21 cellular contexts compared by ENCODE assay signal in the genomic region with DNA sequence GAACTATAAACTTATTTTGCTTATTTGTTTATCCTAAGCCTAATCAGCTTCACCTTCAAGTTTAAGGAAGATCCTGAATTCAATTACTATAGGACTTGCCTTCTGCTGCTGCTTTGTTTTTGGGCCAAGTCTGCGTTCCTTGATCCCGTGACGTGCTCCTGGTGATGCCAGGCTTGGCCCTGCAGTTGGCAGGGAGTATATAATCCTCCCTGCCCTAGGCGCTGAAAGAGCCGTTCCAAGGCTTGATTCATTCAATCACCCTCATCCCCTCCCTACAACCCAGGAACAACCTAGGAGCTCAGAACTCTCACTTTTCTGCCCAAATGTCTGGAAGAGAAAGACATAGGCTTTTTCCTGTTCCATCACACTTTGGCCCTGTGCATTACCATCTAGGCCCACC. TPM values are rescaled to one million over a fixed set of nuclear protein-coding genes. Genes with fewer than 3 reads are reported as not detected.
DNase-seq lines count a peak whose midpoint lies in the region; ATAC-seq, FAIRE-seq and TF ChIP-seq lines count a peak whose summit lies in the region.
"Had no signal": no experiment of that assay in that cellular context is flagged by ENCODE, and none has a peak within 500 bp of the region (broad histone marks: within the 10 kb centered on the region; RNA-seq: fewer than 3 reads in every experiment).

No MANE protein-coding gene starts in this region.

- H3K9ac ChIP-seq in K562 (ENCODE audit: insufficient read depth in 1 of 2, low read depth in 2 of 2, low read length in 2 of 2) (no peak overlapping the region), smooth muscle cell (ENCODE audit: low read depth) (no peak overlapping the region)
- H3K9ac ChIP-seq: SK-N-SH had no signal

- H2AFZ ChIP-seq in K562 (ENCODE audit: low read depth, low read length) (no peak overlapping the region), smooth muscle cell (ENCODE audit: low read depth) (no peak overlapping the region)

- CTCF ChIA-PET in K562 (lab: Yijun Ruan, JAX; ENCODE audit: low intra/inter-chr PET ratio): no interaction called here

- POLR2A ChIA-PET in K562 (lab: Yijun Ruan, JAX): interaction anchor here (0.9 to 1.2 kb wide), 2 partner anchors 10 to 19 kb away, joined by 4 read pairs; no protein-coding TSS in a partner anchor

- DNase-seq in Right ventricle myocardium superior: no peak
- DNase-seq in cardiac septum (ENCODE audit: low spot score): no peak
- no peak for DNase-seq in K562 (ENCODE audit: extremely low read depth in 1 of 4, low spot score in 3 of 4)
- no peak for DNase-seq in left ventricle myocardium superior
- peak; percentile 61 for DNase-seq in retinal pigment epithelial cell (ENCODE audit: low read depth)
- no peak for DNase-seq in ACHN
- no peak for DNase-seq in smooth muscle cell (lab: John Stamatoyannopoulos, UW; ENCODE audit: unreplicated experiment)
- DNase-seq: AML-193; Calu3; CD4-positive, alpha-beta T cell; DND-41; GOT3; Karpas-422; NCI-H1436; NCI-H2081 treated with DMSO at 0.1 percent for 48 hours; NCI-H2227 treated with DMSO at 0.1 percent for 48 hours; NCI-H526 treated with DMSO at 0.1 percent for 48 hours; PC-3; SK-N-SH had no signal

- H3K4me1 ChIP-seq in K562 (replicated peaks in 1 of 2; ENCODE audit: control insufficient read depth in 2 of 2, insufficient read depth in 2 of 2, low read length in 2 of 2) (peaks cover 9 to 22% of the 10 kb centered on the region in 2 experiments; a peak in 4 of 5 replicates), smooth muscle cell (ENCODE audit: low read depth) (no peaks in the 10 kb centered on the region)

- no peaks in the 10 kb centered on the region for H4K20me1 ChIP-seq in K562 (replicated peaks; ENCODE audit: control insufficient read depth, insufficient read depth, low read length)
- H4K20me1 ChIP-seq in smooth muscle cell (ENCODE audit: low read depth): no peaks in the 10 kb centered on the region

- H3K9me3 ChIP-seq in K562 (replicated peaks; ENCODE audit: control insufficient read depth, insufficient read depth, low read depth, low read length): no peaks in the 10 kb centered on the region
- H3K9me3 ChIP-seq in smooth muscle cell (replicated peaks; ENCODE audit: low read depth): no peaks in the 10 kb centered on the region
- H3K9me3 ChIP-seq: SK-N-SH had no signal

- TF ChIP-seq CTCF in K562 (IDR thresholded peaks at IDR 0.05 in 2 of 3, conservative IDR thresholded peaks at IDR 0.05 in 1 of 3; ENCODE audit: insufficient read depth in 2 of 3, low read depth in 1 of 3, low read length in 3 of 3) (no peak), retinal pigment epithelial cell (conservative IDR thresholded peaks at IDR 0.05; ENCODE audit: low read depth, low read length) (no peak), smooth muscle cell (IDR thresholded peaks at IDR 0.05; ENCODE audit: borderline replicate concordance, insufficient read depth, poor library complexity, severe bottlenecking) (no peak)

- no peak for TF ChIP-seq EP300 in K562 (IDR thresholded peaks at IDR 0.05; ENCODE audit: low read length)

- TF ChIP-seq POLR2A in K562 (conservative IDR thresholded peaks at IDR 0.05): no peak

- intact Hi-C loops in Right ventricle myocardium superior (cut with DNase I) (no loop called here), cardiac septum (cut with DNase I) (no loop called here), K562 (cut with micrococcal nuclease) (no loop called here), left ventricle myocardium superior (cut with micrococcal nuclease) (no loop called here)

- H3K79me2 ChIP-seq in K562 (ENCODE audit: control insufficient read depth, insufficient read depth, low read length) (no peaks in the 10 kb centered on the region), smooth muscle cell (ENCODE audit: low read depth) (no peaks in the 10 kb centered on the region)

- 89% methylated on average over 5 of the region's 5 CpGs for WGBS in K562 (ENCODE audit: insufficient coverage, low coverage, missing lambda C conversion rate)
- 93% methylated on average over 5 of the region's 5 CpGs for WGBS in smooth muscle cell (ENCODE audit: low lambda C conversion rate)

- H3F3A ChIP-seq in smooth muscle cell (ENCODE audit: low read depth): no peaks in the 10 kb centered on the region

- H3K9me1 ChIP-seq in K562 (ENCODE audit: control insufficient read depth, insufficient read depth, low read length): no peaks in the 10 kb centered on the region

- no peak for TF ChIP-seq RAD21 in K562 (CRISPR knock-in tag; conservative IDR thresholded peaks at IDR 0.05 in 1 of 2, IDR thresholded peaks at IDR 0.05 in 1 of 2)

- ATAC-seq in Right ventricle myocardium superior (ENCODE audit: poor library complexity) (peak; percentile 53), K562 (no peak), left ventricle myocardium superior (peak; percentile 48), GM19397 (IDR thresholded peaks at IDR 0.05; ENCODE audit: unreplicated experiment) (no peak)
- ATAC-seq: PC-3 had no signal

- BruUV-seq in K562 (replicated peaks; lab: Mats Ljungman, UMichigan): no TSS peak

- no peaks in the 10 kb centered on the region for H3K36me3 ChIP-seq in K562 (ENCODE audit: control insufficient read depth, insufficient read depth, low read length)
- no peaks in the 10 kb centered on the region for H3K36me3 ChIP-seq in smooth muscle cell (ENCODE audit: low read depth)

- in situ Hi-C loops in K562 (cut with MboI) (no loop called here), ACHN (cut with HindIII; ENCODE audit: low pct_ligation_motif_present, low pct_unique_long_range_greater_than_20kb, low sequenced_read_pairs) (no loop called here)

- H3K4me3 ChIP-seq in K562 (no peak overlapping the region), retinal pigment epithelial cell (ENCODE audit: low read length) (no peak overlapping the region), smooth muscle cell (no peak overlapping the region)

- no peak overlapping the region for H3K27ac ChIP-seq in K562 (ENCODE audit: extremely low read depth, low read depth, low read length)
- H3K27ac ChIP-seq in smooth muscle cell (ENCODE audit: low read depth): no peak overlapping the region

- no peak for FAIRE-seq in K562 (lab: Jason Lieb, UNC)
- FAIRE-seq: A204.1 had no signal

- H3K4me2 ChIP-seq in K562 (ENCODE audit: insufficient read depth, low read length) (no peak overlapping the region), smooth muscle cell (no peak overlapping the region)
- H3K4me2 ChIP-seq: SK-N-SH had no signal

- no peaks in the 10 kb centered on the region for H3K27me3 ChIP-seq in K562 (ENCODE audit: control insufficient read depth in 2 of 2, insufficient read depth in 2 of 2, low read length in 2 of 2)
- peaks cover 4% of the 10 kb centered on the region for H3K27me3 ChIP-seq in smooth muscle cell (ENCODE audit: low read depth)

TF ChIP-seq in K562, 482 proteins besides CTCF, POLR2A, EP300 and RAD21:
- no peak for TF ChIP-seq CREB1 (IDR thresholded peaks at IDR 0.05)
- TF ChIP-seq CREB1 (CRISPR knock-in tag; IDR thresholded peaks at IDR 0.05): no peak
- TF ChIP-seq ZNF384 (IDR thresholded peaks at IDR 0.05; ENCODE audit: low read depth, low read length): peak; percentile 23; the same call in 1 of the 2 replicates
- TF ChIP-seq TBL1XR1 (IDR thresholded peaks at IDR 0.05; ENCODE audit: low read length in 2 of 2): no peak

RNA-seq across cellular contexts. Expression of gene LRRN2, which starts 12.4 kb away (rescaled TPM):
- 1.7 TPM for total RNA-seq in Right ventricle myocardium superior
- 1.6 TPM for total RNA-seq in cardiac septum
- 0.09 TPM in 1 of 2 replicates, not detected in the other for total RNA-seq in K562 (2011; cell fraction: chromatin; rRNA removed; ENCODE audit: low replicate concordance)
- 0.17 TPM in 1 of 2 replicates, not detected in the other for total RNA-seq in K562 (2011; cell fraction: nucleolus; rRNA removed)
- not detected in 2 replicates for total RNA-seq in K562 (2011; cell fraction: nucleoplasm; rRNA removed)
- 0.05 TPM in 1 of 2 replicates, not detected in the other for total RNA-seq in K562 (2014; rRNA removed)
- not detected in 2 replicates for total RNA-seq in K562 (2014; rRNA removed; fragmentation: Illumina TruSeq; extraction: Trizol)
- total RNA-seq in K562 (2015; rRNA removed; fragmentation: Illumina TruSeq; extraction: Trizol): not detected in 2 replicates
- total RNA-seq in K562 (2021): not detected in 2 replicates
- polyA plus RNA-seq in K562 (2011; rRNA removed): not detected in 2 replicates
- 0.36 TPM in 1 of 2 replicates, not detected in the other for polyA plus RNA-seq in K562 (2011; cell fraction: cytosol; rRNA removed)
- polyA plus RNA-seq in K562 (2011; cell fraction: nucleus; rRNA removed): not detected in 2 replicates
- 0.03 and 0.08 TPM in 2 replicates for polyA plus RNA-seq in K562 (2012)
- polyA plus RNA-seq in K562 (2014; fragmentation: Illumina TruSeq; extraction: Trizol): 0.06 TPM in 1 of 2 replicates, not detected in the other
- not detected for polyA plus RNA-seq in K562 (2014; fragmentation: Nextera tagmentation; extraction: Ambion mirVana)
- not detected in 2 replicates for polyA plus RNA-seq in K562 (2014; rRNA removed)
- not detected in 2 replicates for polyA minus RNA-seq in K562 (2011; rRNA and poly(A)+ RNA removed)
- not detected in 2 replicates for polyA minus RNA-seq in K562 (2011; cell fraction: cytosol; rRNA and poly(A)+ RNA removed)
- polyA minus RNA-seq in K562 (2011; cell fraction: nucleus; rRNA and poly(A)+ RNA removed): not detected in 2 replicates
- total RNA-seq in left ventricle myocardium superior: 2.3 TPM
- total RNA-seq in smooth muscle cell: 1.2 and 1.3 TPM in 2 replicates
- polyA plus RNA-seq in smooth muscle cell: 0.83 and 2.4 TPM in 2 replicates
- total RNA-seq: Calu3; CD4-positive, alpha-beta T cell had no signal
- polyA plus RNA-seq: SK-N-SH had no signal

Comparison
In these comparisons a context has a peak if more than half of its experiments do, and no peak if none do; other contexts are left out.
1. ATAC-seq: peak in Right ventricle myocardium superior (single experiment) and left ventricle myocardium superior (single experiment); none in K562 (single experiment) and GM19397 (single experiment).